ENCODE assay signal across 8 cellular contexts in the genomic region with DNA sequence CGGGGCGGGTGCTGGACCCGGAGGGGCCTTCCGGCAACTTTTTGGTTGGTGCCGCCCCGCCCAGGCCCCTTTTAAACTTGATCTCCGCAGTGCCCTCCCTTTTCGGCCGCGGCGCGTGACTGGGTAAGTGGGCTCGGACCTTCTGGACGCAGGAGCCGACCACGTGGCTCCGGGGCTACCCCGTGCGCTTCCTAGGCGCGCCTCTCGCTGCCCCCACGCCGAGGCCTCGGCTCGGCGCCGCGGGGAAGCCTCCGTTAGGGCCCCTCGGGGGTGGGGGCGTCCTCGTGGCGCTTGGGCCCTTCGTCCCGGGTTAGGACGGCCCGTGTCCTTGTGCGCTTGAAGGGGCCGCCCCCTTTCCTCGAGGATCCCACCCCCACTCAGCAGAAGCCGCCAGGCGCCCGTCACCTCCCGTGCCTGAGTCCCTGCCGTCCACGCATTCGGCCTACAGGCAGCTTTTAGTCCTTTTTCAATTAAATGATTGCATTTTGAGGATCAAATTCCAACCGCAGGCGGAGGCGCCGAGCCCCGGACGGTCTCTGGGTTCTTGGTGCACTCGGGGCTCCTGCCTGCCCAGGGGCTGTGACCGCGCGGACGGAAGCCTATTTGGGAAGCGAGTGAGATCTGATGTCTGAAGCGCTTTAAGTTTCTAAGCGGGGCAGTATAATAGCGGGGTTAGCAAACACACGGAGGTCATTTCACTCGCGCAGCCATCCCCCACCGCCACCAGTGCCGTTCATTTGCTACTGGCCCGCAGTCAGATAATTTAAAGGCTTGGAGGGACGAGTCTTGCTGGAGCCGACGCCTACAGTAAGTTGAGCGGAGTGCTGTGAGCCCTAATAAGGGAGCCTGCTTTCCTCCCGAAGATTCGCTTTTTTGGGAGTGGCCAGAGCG. TPM values are rescaled to one million over a fixed set of nuclear protein-coding genes. Genes with fewer than 3 reads are reported as not detected.
DNase-seq lines count a peak whose midpoint lies in the region; ATAC-seq, FAIRE-seq and TF ChIP-seq lines count a peak whose summit lies in the region.

No MANE protein-coding gene starts in this region.

- H3K36me3 ChIP-seq in RWPE2 (ENCODE audit: low read depth) (peaks cover 43% of the 10 kb centered on the region), pancreas (no peaks in the 10 kb centered on the region), tibial artery (no peaks in the 10 kb centered on the region)

- CTCF ChIA-PET in activated naive CD4-positive, alpha-beta T cell treated with anti-CD3 and anti-CD28 coated beads for 36 hours (lab: Charles Lee) = interaction anchor here (1.0 to 1.9 kb wide), 6 partner anchors 23 to 201 kb away, joined by 3 to 12 read pairs (median 5); no protein-coding TSS in a partner anchor

- intact Hi-C loops in activated naive CD4-positive, alpha-beta T cell treated with anti-CD3 and anti-CD28 coated beads for 36 hours (cut with micrococcal nuclease) = loop anchor here (1.0 to 2.0 kb wide), 7 partner anchors 31 to 326 kb away; partner anchors contain the start of genes HYCC1 and TOMM7
- intact Hi-C loops in pancreas (cut with DNase I) (no loop called here), tibial artery (cut with DNase I; ENCODE audit: low total_unique reads) (loop anchor here (5.0 kb wide), 1 partner anchor 158 kb away; the partner anchor contains the start of gene HYCC1)

- WGBS in pancreas, 2 donors = 0 to 1% methylated on average over 58 to 76 of the region's 76 CpGs

- H3K27ac ChIP-seq in RWPE2 (ENCODE audit: poor library complexity, severe bottlenecking) (peak overlapping the region; percentile 97), pancreas (peak overlapping the region; percentile 72 to 89 (median 78)), tibial artery (peak overlapping the region; percentile 94 to 96)

- TF ChIP-seq CTCF in RWPE2 (IDR thresholded peaks at IDR 0.05; ENCODE audit: poor library complexity, severe bottlenecking) (peak; percentile 58), glutamatergic neuron (IDR thresholded peaks at IDR 0.05; ENCODE audit: partially characterized antibody, unreplicated experiment) (peak; percentile 90), pancreas (IDR thresholded peaks at IDR 0.05) (peak in 3 of 4 donors; percentile 77 to 92 (median 90)), tibial artery (IDR thresholded peaks at IDR 0.05) (peak in 1 of 2 experiments; percentile 54)

- H3K4me1 Mint-ChIP-seq in activated naive CD4-positive, alpha-beta T cell treated with anti-CD3 and anti-CD28 coated beads for 36 hours (ENCODE audit: low read depth) = peaks cover 32% of the 10 kb centered on the region
- H3K4me1 Mint-ChIP-seq in glutamatergic neuron (ENCODE audit: low read depth, unreplicated experiment) = peaks cover 21% of the 10 kb centered on the region

- peak overlapping the region; percentile 94 for H3K27ac Mint-ChIP-seq in activated naive CD4-positive, alpha-beta T cell treated with anti-CD3 and anti-CD28 coated beads for 36 hours
- H3K27ac Mint-ChIP-seq in glutamatergic neuron (ENCODE audit: unreplicated experiment) = peak overlapping the region; percentile 67

- H3K4me3 ChIP-seq in RWPE2 (ENCODE audit: severe bottlenecking) = peak overlapping the region; percentile 62
- H3K4me3 ChIP-seq in pancreas = peak overlapping the region; percentile 65 to 85 (median 71)
- H3K4me3 ChIP-seq in tibial artery = peak overlapping the region; percentile 85

- H3K9me3 ChIP-seq in RWPE2 (ENCODE audit: severe bottlenecking) (no peaks in the 10 kb centered on the region), pancreas (no peaks in the 10 kb centered on the region), tibial artery (no peaks in the 10 kb centered on the region)

- DNase-seq in DMS53 treated with DMSO at 0.1 percent for 48 hours (lab: John Stamatoyannopoulos, UW; ENCODE audit: unreplicated experiment) (peak; percentile 71), HT-29 (ENCODE audit: low spot score) (peak; percentile 23), RWPE2 (ENCODE audit: low spot score) (peak; percentile 83), glutamatergic neuron (peak; percentile 59), pancreas (peak; percentile 71 to 88 (median 85)), tibial artery (peak; percentile 94 to 96)
- DNase-seq in activated naive CD4-positive, alpha-beta T cell treated with anti-CD3 and anti-CD28 coated beads for 36 hours = peak; percentile 78

- H3K4me1 ChIP-seq in RWPE2 (ENCODE audit: insufficient read depth, poor library complexity, severe bottlenecking) (peaks cover 36% of the 10 kb centered on the region), pancreas (peaks cover 3 to 10% (median 6%) of the 10 kb centered on the region in 3 donors), tibial artery (peaks cover 0 to 45% (median 19%) of the 10 kb centered on the region in 4 donors)

- H3K36me3 Mint-ChIP-seq in activated naive CD4-positive, alpha-beta T cell treated with anti-CD3 and anti-CD28 coated beads for 36 hours (ENCODE audit: low read depth) = peaks cover 36% of the 10 kb centered on the region
- H3K36me3 Mint-ChIP-seq in glutamatergic neuron (ENCODE audit: unreplicated experiment) = no peaks in the 10 kb centered on the region

- no peaks in the 10 kb centered on the region for H3K9me3 Mint-ChIP-seq in activated naive CD4-positive, alpha-beta T cell treated with anti-CD3 and anti-CD28 coated beads for 36 hours
- H3K9me3 Mint-ChIP-seq in glutamatergic neuron (ENCODE audit: unreplicated experiment) = peaks cover 5% of the 10 kb centered on the region

- H3K4me3 Mint-ChIP-seq in activated naive CD4-positive, alpha-beta T cell treated with anti-CD3 and anti-CD28 coated beads for 36 hours = peak overlapping the region; percentile 87
- peak overlapping the region; percentile 86 for H3K4me3 Mint-ChIP-seq in glutamatergic neuron (ENCODE audit: unreplicated experiment)

- no peaks in the 10 kb centered on the region for H3K27me3 ChIP-seq in RWPE2 (ENCODE audit: insufficient read depth, poor library complexity, severe bottlenecking)
- no peaks in the 10 kb centered on the region for H3K27me3 ChIP-seq in pancreas
- H3K27me3 ChIP-seq in tibial artery = no peaks in the 10 kb centered on the region

- H3K27me3 Mint-ChIP-seq in activated naive CD4-positive, alpha-beta T cell treated with anti-CD3 and anti-CD28 coated beads for 36 hours (ENCODE audit: low read depth) = peaks cover 3% of the 10 kb centered on the region
- H3K27me3 Mint-ChIP-seq in glutamatergic neuron (ENCODE audit: unreplicated experiment) = peaks cover 7% of the 10 kb centered on the region

- ATAC-seq in GM21381 (IDR thresholded peaks at IDR 0.05; ENCODE audit: unreplicated experiment) (peak; percentile 77), RWPE2 (ENCODE audit: low read depth) (peak; percentile 33), pancreas (peak; percentile 84 to 88 (median 88))

- FAIRE-seq in pancreas (lab: Jason Lieb, UNC) = no peak

RNA-seq across cellular contexts. Expression of gene TOMM7, which starts 31.8 kb away (rescaled TPM):
- total RNA-seq in HT-29 (2014; rRNA removed; shearing (Covaris generic)) = 137 and 151 TPM in 2 replicates
- 100 to 1,000 TPM; 269 to 297 TPM for total RNA-seq in activated naive CD4-positive, alpha-beta T cell treated with anti-CD3 and anti-CD28 coated beads for 36 hours
- total RNA-seq in glutamatergic neuron (ENCODE audit: unreplicated experiment) (111 TPM), pancreas (100 to 1,000 TPM; 210 to 316 (median 223) TPM)
- 100 to 1,000 TPM; 126 to 262 TPM for polyA plus RNA-seq in pancreas

Comparison
In these comparisons a context has a peak if more than half of its experiments do, and no peak if none do; other contexts are left out.
1. Peak in every context shown above with its lines: DNase-seq, ATAC-seq, H3K4me3 ChIP-seq and H3K27ac ChIP-seq.
2. DNase-seq: peak in every context shown above with its lines; median percentile 95 in tibial artery; 85 in pancreas; 83 in RWPE2; 78 in activated naive CD4-positive, alpha-beta T cell treated with anti-CD3 and anti-CD28 coated beads for 36 hours; 71 in DMS53 treated with DMSO at 0.1 percent for 48 hours; 59 in glutamatergic neuron; 23 in HT-29.
3. ATAC-seq: peak in every context shown above with its lines; median percentile 88 in pancreas; 77 in GM21381; 33 in RWPE2.
4. intact Hi-C loops: an anchor here in activated naive CD4-positive, alpha-beta T cell treated with anti-CD3 and anti-CD28 coated beads for 36 hours (1.0 to 2.0 kb wide) and tibial artery (5.0 kb wide); none called in pancreas.